ENCODE assay signal across 2 cellular contexts in genomic region chr10:102163342-102163989, GRCh38.
TF ChIP-seq lines count a peak whose summit lies in the region.

No MANE protein-coding gene starts in this region.

TF ChIP-seq in HepG2, 621 proteins besides CTCF, POLR2A, EP300 and RAD21:
- TF ChIP-seq FOXO4 (CRISPR knock-in tag; conservative IDR thresholded peaks at IDR 0.05) (no peak), ZBTB33 (CRISPR knock-in tag; IDR thresholded peaks at IDR 0.05) (peak; percentile 43; the same call in 1 of the 2 replicates), HIC2 (CRISPR knock-in tag; IDR thresholded peaks at IDR 0.05; ENCODE audit: low read depth) (no peak), MIER3 (CRISPR knock-in tag; IDR thresholded peaks at IDR 0.05; ENCODE audit: borderline replicate concordance) (no peak)

TF ChIP-seq in WTC11, 78 proteins besides CTCF, POLR2A, EP300 and RAD21:
- TF ChIP-seq TEAD1 (CRISPR knock-in tag; IDR thresholded peaks at IDR 0.05) (no peak), PREB (CRISPR knock-in tag; IDR thresholded peaks at IDR 0.05; ENCODE audit: borderline replicate concordance) (no peak), ETV6 (CRISPR knock-in tag; IDR thresholded peaks at IDR 0.05) (no peak), ZNF138 (CRISPR knock-in tag; conservative IDR thresholded peaks at IDR 0.05) (no peak), ZBTB21 (CRISPR knock-in tag; IDR thresholded peaks at IDR 0.05; ENCODE audit: borderline replicate concordance) (no peak), FOXK1 (CRISPR knock-in tag; IDR thresholded peaks at IDR 0.05) (no peak), NFE2L1 (CRISPR knock-in tag; IDR thresholded peaks at IDR 0.05) (no peak), E2F1 (CRISPR knock-in tag; IDR thresholded peaks at IDR 0.05) (no peak), HMGXB4 (CRISPR knock-in tag; IDR thresholded peaks at IDR 0.05) (no peak), ZNF416 (CRISPR knock-in tag; IDR thresholded peaks at IDR 0.05) (no peak), ATF6 (CRISPR knock-in tag; IDR thresholded peaks at IDR 0.05) (no peak), STAT6 (CRISPR knock-in tag; conservative IDR thresholded peaks at IDR 0.05; ENCODE audit: low read depth) (no peak), SOX15 (CRISPR knock-in tag; IDR thresholded peaks at IDR 0.05) (no peak), AFF4 (CRISPR knock-in tag; IDR thresholded peaks at IDR 0.05; ENCODE audit: borderline replicate concordance) (no peak), SMAD3 (CRISPR knock-in tag; IDR thresholded peaks at IDR 0.05; ENCODE audit: borderline replicate concordance) (no peak), EMX1 (CRISPR knock-in tag; IDR thresholded peaks at IDR 0.05) (no peak), TP53 (CRISPR knock-in tag; IDR thresholded peaks at IDR 0.05) (no peak), AR (CRISPR knock-in tag; IDR thresholded peaks at IDR 0.05) (no peak), MLX (CRISPR knock-in tag; IDR thresholded peaks at IDR 0.05) (no peak)
